In genomic region chr3:53079791-53080555, GRCh38 we compare ENCODE assay signal across 21 cellular contexts.
"Had no signal": no experiment of that assay in that cellular context is flagged by ENCODE, and none has a peak within 500 bp of the region (broad histone marks: within the 10 kb centered on the region; RNA-seq: fewer than 3 reads in every experiment).

No MANE protein-coding gene starts in this region.

- H2AFZ ChIP-seq: hepatocyte had no signal

- H3K4me1 ChIP-seq: gastrocnemius medialis, psoas muscle, testis, transverse colon had no signal

- H3K9me3 ChIP-seq: gastrocnemius medialis, pancreas, psoas muscle, testis, transverse colon had no signal

- H3K27ac ChIP-seq: dorsolateral prefrontal cortex, gastrocnemius medialis, hepatocyte, pancreas, psoas muscle, testis, transverse colon had no signal

- H3K4me3 ChIP-seq: dorsolateral prefrontal cortex, gastrocnemius medialis, hepatocyte, pancreas, psoas muscle, testis, transverse colon had no signal

- ATAC-seq: activated CD4-positive, alpha-beta T cell treated with anti-CD3 and anti-CD28 coated beads for 36 hours; activated T-cell treated with anti-CD3 and anti-CD28 coated beads, Interleukin-2, amount 50 U/mL, for 4 hours; effector memory CD8-positive, alpha-beta T cell; gastrocnemius medialis; left cardiac atrium; naive thymus-derived CD4-positive, alpha-beta T cell; pancreas; psoas muscle; stimulated activated naive CD8-positive, alpha-beta T cell treated with anti-CD3 and anti-CD28 coated beads, Interleukin-15, Interleukin-2, amounts not matched to agents 100 U/mL and 50 U/mL, for 24 hours had no signal

- H3K27me3 ChIP-seq: dorsolateral prefrontal cortex, gastrocnemius medialis, hepatocyte, pancreas, testis, transverse colon had no signal

- DNase-seq: activated CD4-positive, alpha-beta T cell treated with anti-CD3 and anti-CD28 coated beads for 36 hours; activated CD4-positive, CD25-positive, alpha-beta regulatory T cell; activated naive CD4-positive, alpha-beta T cell treated with Interleukin-2 at 50 U/mL for 16 hours; activated T-cell treated with anti-CD3 and anti-CD28 coated beads, Interleukin-2, amount 50 U/mL, for 4 hours; effector memory CD8-positive, alpha-beta T cell; erythroblast; gastrocnemius medialis; glutamatergic neuron; left cardiac atrium; mammary epithelial cell; nucleus accumbens; psoas muscle; stimulated activated CD4-positive, alpha-beta T cell treated with anti-CD3 and anti-CD28 coated beads, Interleukin-2, amount 100 ng/mL, for 48 hours; stimulated activated naive CD8-positive, alpha-beta T cell treated with anti-CD3 and anti-CD28 coated beads, Interleukin-15, Interleukin-2, amounts not matched to agents 100 U/mL and 50 U/mL, for 24 hours; T-helper 1 cell; testis; transverse colon had no signal

- H3K4me2 ChIP-seq: hepatocyte had no signal

- H3K36me3 ChIP-seq: gastrocnemius medialis, pancreas, transverse colon had no signal
